16 cellular contexts compared by ENCODE assay signal in genomic region chr4:153427363-153428071, GRCh38. TPM values are rescaled to one million over a fixed set of nuclear protein-coding genes. Genes with fewer than 3 reads are reported as not detected.
DNase-seq lines count a peak whose midpoint lies in the region; ATAC-seq and TF ChIP-seq lines count a peak whose summit lies in the region.
"Had no signal": no experiment of that assay in that cellular context is flagged by ENCODE, and none has a peak within 500 bp of the region (broad histone marks: within the 10 kb centered on the region; RNA-seq: fewer than 3 reads in every experiment).

No MANE protein-coding gene starts in this region.

- POLR2A ChIA-PET in WTC11 (lab: Charles Lee) = no interaction called here

- H3K27me3 ChIP-seq in GM23248 (replicated peaks; ENCODE audit: insufficient read depth) = no peaks in the 10 kb centered on the region
- H3K27me3 ChIP-seq: colonic mucosa had no signal

- no peaks in the 10 kb centered on the region for H3K9me3 ChIP-seq in GM23248 (ENCODE audit: low read depth)
- H3K9me3 ChIP-seq: colonic mucosa, mucosa of descending colon had no signal

- intact Hi-C loops in left ventricle myocardium superior (cut with micrococcal nuclease) = no loop called here

- H3K27me3 Mint-ChIP-seq in WTC11 (ENCODE audit: low read depth) = no peaks in the 10 kb centered on the region
- H3K27me3 Mint-ChIP-seq: activated CD4-positive, alpha-beta memory T cell treated with anti-CD3 and anti-CD28 coated beads, Interleukin-2, amount 10 ng/mL, durations not matched to agents 7 days and 5 days; stimulated activated naive CD8-positive, alpha-beta T cell treated with anti-CD3 and anti-CD28 coated beads, Interleukin-15, Interleukin-2, amounts not matched to agents 100 ng/mL and 50 ng/mL, for 24 hours had no signal

- H3F3A ChIP-seq in GM23248 (ENCODE audit: insufficient read depth) = peaks cover 22% of the 10 kb centered on the region

- no peaks in the 10 kb centered on the region for H3K36me3 Mint-ChIP-seq in WTC11

- H3K4me2 ChIP-seq in GM23248 (ENCODE audit: unreplicated experiment) = no peak overlapping the region

- H3K9me3 Mint-ChIP-seq in WTC11 = no peaks in the 10 kb centered on the region
- H3K9me3 Mint-ChIP-seq: activated CD4-positive, alpha-beta memory T cell treated with anti-CD3 and anti-CD28 coated beads, Interleukin-2, amount 10 ng/mL, durations not matched to agents 7 days and 5 days; stimulated activated naive CD8-positive, alpha-beta T cell treated with anti-CD3 and anti-CD28 coated beads, Interleukin-15, Interleukin-2, amounts not matched to agents 100 ng/mL and 50 ng/mL, for 24 hours had no signal

- H2AFZ ChIP-seq in GM23248 = no peak overlapping the region

- WGBS in GM23248 (ENCODE audit: low coverage in 1 of 2, low lambda C conversion rate in 2 of 2, missing lambda C conversion rate in 2 of 2), 2 experiments = 91 to 94% methylated on average over 4 of the region's 4 CpGs

- ATAC-seq in WTC11 = no peak
- no peak for ATAC-seq in GM21717 (IDR thresholded peaks at IDR 0.05; ENCODE audit: unreplicated experiment)
- no peak for ATAC-seq in left ventricle myocardium superior
- no peak for ATAC-seq in HG02571 (IDR thresholded peaks at IDR 0.05; ENCODE audit: unreplicated experiment)

- TF ChIP-seq CTCF in AG10803 (conservative IDR thresholded peaks at IDR 0.05; ENCODE audit: low read length) = no peak
- TF ChIP-seq CTCF in WTC11 (IDR thresholded peaks at IDR 0.05) = no peak

- no peaks in the 10 kb centered on the region for H3K36me3 ChIP-seq in GM23248 (ENCODE audit: low read depth)
- H3K36me3 ChIP-seq: colonic mucosa had no signal

- CTCF ChIA-PET in WTC11 (lab: Charles Lee) = no interaction called here

- peak overlapping the region; percentile 34; the same call in 1 of the 2 replicates for H3K27ac Mint-ChIP-seq in WTC11
- H3K27ac Mint-ChIP-seq: stimulated activated naive CD8-positive, alpha-beta T cell treated with anti-CD3 and anti-CD28 coated beads, Interleukin-15, Interleukin-2, amounts not matched to agents 100 ng/mL and 50 ng/mL, for 24 hours had no signal

- H3K4me1 ChIP-seq in GM23248 (ENCODE audit: insufficient read depth) = peaks cover 12% of the 10 kb centered on the region
- H3K4me1 ChIP-seq: colonic mucosa had no signal

- H3K27ac ChIP-seq in GM23248 = no peak overlapping the region
- H3K27ac ChIP-seq: colonic mucosa had no signal

- in situ Hi-C loops in GM23248 (cut with MboI) = no loop called here

- no peaks in the 10 kb centered on the region for H3K9me2 ChIP-seq in GM23248 (ENCODE audit: insufficient read depth)

- no peaks in the 10 kb centered on the region for H3K4me1 Mint-ChIP-seq in WTC11

- no peak overlapping the region for H3K9ac ChIP-seq in GM23248

- H3K79me2 ChIP-seq in GM23248 (ENCODE audit: insufficient read depth) = no peaks in the 10 kb centered on the region

- H3K4me3 ChIP-seq in AG10803 (ENCODE audit: low read length) = no peak overlapping the region
- no peak overlapping the region for H3K4me3 ChIP-seq in GM23248
- H3K4me3 ChIP-seq: colonic mucosa, mucosa of descending colon had no signal

- H4K20me1 ChIP-seq in GM23248 (ENCODE audit: insufficient read depth) = no peaks in the 10 kb centered on the region

- H3K4me3 Mint-ChIP-seq in WTC11 = no peak overlapping the region
- H3K4me3 Mint-ChIP-seq: activated CD4-positive, alpha-beta memory T cell treated with anti-CD3 and anti-CD28 coated beads, Interleukin-2, amount 10 ng/mL, durations not matched to agents 7 days and 5 days had no signal

- peak; percentile 76 for DNase-seq in AG10803 (ENCODE audit: low read depth)
- peak; percentile 64 for DNase-seq in GM23248
- DNase-seq in WTC11 (ENCODE audit: low spot score) = no peak
- DNase-seq in glomerular visceral epithelial cell (ENCODE audit: extremely low spot score) = peak; percentile 6
- DNase-seq in NCI-H748 (lab: John Stamatoyannopoulos, UW; ENCODE audit: unreplicated experiment) = no peak
- DNase-seq in left ventricle myocardium superior = no peak
- DNase-seq: activated CD4-positive, alpha-beta memory T cell treated with anti-CD3 and anti-CD28 coated beads, Interleukin-2, amount 10 ng/mL, durations not matched to agents 7 days and 5 days; activated naive CD4-positive, alpha-beta T cell treated with Interleukin-2 at 50 U/mL for 16 hours; colonic mucosa; GDM1; mucosa of descending colon; NCI-H2171; stimulated activated CD4-positive, alpha-beta T cell treated with anti-CD3 and anti-CD28 coated beads, Interleukin-4, amount 100 ng/mL, for 1 hour had no signal

TF ChIP-seq in WTC11, 78 proteins besides CTCF, POLR2A, EP300 and RAD21:
- TF ChIP-seq ZNF281 (CRISPR knock-in tag; IDR thresholded peaks at IDR 0.05) (no peak), AFF4 (CRISPR knock-in tag; IDR thresholded peaks at IDR 0.05; ENCODE audit: borderline replicate concordance) (no peak), NFATC4 (CRISPR knock-in tag; IDR thresholded peaks at IDR 0.05) (no peak), NFE2L1 (CRISPR knock-in tag; IDR thresholded peaks at IDR 0.05) (no peak), ZNF263 (CRISPR knock-in tag; IDR thresholded peaks at IDR 0.05; ENCODE audit: low read depth) (no peak)

RNA-seq across cellular contexts. Expression of gene TMEM131L, which starts 38.6 kb away (rescaled TPM):
- 5.7 and 11.1 TPM in 2 replicates for total RNA-seq in GM23248 (2014; rRNA removed; shearing (Covaris generic))
- 8.7 and 10.2 TPM in 2 replicates for polyA plus RNA-seq in GM23248 (2016; fragmentation: Nextera tagmentation; extraction: Ambion mirVana)
- total RNA-seq in WTC11 (2021) = 18.1 to 26.7 TPM (median 19.2 TPM) in 3 replicates
- total RNA-seq in left ventricle myocardium superior = 16.8 TPM

Comparison
In these comparisons a context has a peak if more than half of its experiments do, and no peak if none do; other contexts are left out.
1. DNase-seq: peak in AG10803 (single experiment), GM23248 (single experiment) and glomerular visceral epithelial cell (single experiment); none in WTC11 (single experiment), NCI-H748 (single experiment) and left ventricle myocardium superior (single experiment).